In the genomic region with DNA sequence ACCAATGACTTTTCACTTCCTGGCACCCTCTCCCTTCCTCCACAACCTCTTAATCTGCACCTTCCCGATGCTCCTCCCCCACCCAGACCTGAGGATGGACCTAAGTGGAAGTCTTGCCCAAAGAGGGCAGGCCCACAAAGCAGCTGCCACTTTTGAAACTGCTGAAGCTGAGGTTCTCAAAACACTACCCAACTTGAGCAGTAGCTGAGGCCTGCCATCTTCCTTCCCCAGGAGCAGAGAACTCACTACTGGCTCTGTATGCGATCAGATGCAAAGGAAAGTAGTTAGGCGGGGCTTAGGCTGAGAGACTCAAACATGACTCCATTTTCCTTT, we compare ENCODE assay signal across 1 cellular context.
TF ChIP-seq lines count a peak whose summit lies in the region.

No MANE protein-coding gene starts in this region.

TF ChIP-seq in H1, 55 proteins besides CTCF, POLR2A, EP300 and RAD21:
- TF ChIP-seq HDAC6 (IDR thresholded peaks at IDR 0.05; ENCODE audit: low read depth, low read length) (no peak), FOSL1 (IDR thresholded peaks at IDR 0.05; ENCODE audit: insufficient read depth, low read depth, low read length) (no peak), PHF8 (conservative IDR thresholded peaks at IDR 0.05; ENCODE audit: low read depth, low read length) (no peak), SIRT6 (IDR thresholded peaks at IDR 0.05; ENCODE audit: low read length) (no peak), ZNF274 (IDR thresholded peaks at IDR 0.05; ENCODE audit: borderline replicate concordance, extremely low read depth, low read length) (no peak), TCF12 (IDR thresholded peaks at IDR 0.05; ENCODE audit: low read depth, low read length) (no peak), BCL11A (IDR thresholded peaks at IDR 0.05; ENCODE audit: low read depth in 2 of 2, low read length in 2 of 2) (no peak), SIX5 (IDR thresholded peaks at IDR 0.05; ENCODE audit: low read depth, low read length) (no peak), RXRA (IDR thresholded peaks at IDR 0.05; ENCODE audit: insufficient read depth, low read depth, low read length) (no peak), SP4 (IDR thresholded peaks at IDR 0.05; ENCODE audit: low read length) (no peak)
